ENCODE assay signal across 1 cellular context in the genomic region with DNA sequence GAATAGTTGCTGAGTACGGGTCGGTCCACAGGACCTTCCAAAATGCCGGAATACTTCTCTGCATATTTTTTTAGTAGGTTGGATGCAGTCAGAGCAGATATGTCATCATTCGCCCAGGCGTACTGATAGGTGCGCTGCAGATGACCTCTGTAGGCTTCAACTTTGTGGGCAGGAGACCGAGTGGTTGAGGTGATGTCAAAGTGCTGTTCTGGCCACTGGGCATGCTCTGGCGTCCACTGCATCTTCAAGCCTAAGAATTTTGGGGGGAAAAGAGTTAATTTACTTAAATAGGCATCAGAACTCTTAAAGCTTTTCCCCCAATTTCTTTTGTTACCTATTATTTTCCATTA.
TF ChIP-seq lines count a peak whose summit lies in the region.

No MANE protein-coding gene starts in this region.

TF ChIP-seq in WTC11, 78 proteins besides CTCF, POLR2A, EP300 and RAD21 (continued from another document):
- TF ChIP-seq JAZF1 (CRISPR knock-in tag; IDR thresholded peaks at IDR 0.05) (no peak), ATF1 (CRISPR knock-in tag; IDR thresholded peaks at IDR 0.05) (no peak), ETV6 (CRISPR knock-in tag; IDR thresholded peaks at IDR 0.05) (no peak), HMGA2 (CRISPR knock-in tag; IDR thresholded peaks at IDR 0.05) (no peak), GTF2I (CRISPR knock-in tag; conservative IDR thresholded peaks at IDR 0.05) (no peak), GRHL2 (CRISPR knock-in tag; IDR thresholded peaks at IDR 0.05; ENCODE audit: insufficient replicate concordance, severe bottlenecking) (no peak), ZNF263 (CRISPR knock-in tag; IDR thresholded peaks at IDR 0.05; ENCODE audit: low read depth) (no peak)
- TF ChIP-seq, protein P1, sequence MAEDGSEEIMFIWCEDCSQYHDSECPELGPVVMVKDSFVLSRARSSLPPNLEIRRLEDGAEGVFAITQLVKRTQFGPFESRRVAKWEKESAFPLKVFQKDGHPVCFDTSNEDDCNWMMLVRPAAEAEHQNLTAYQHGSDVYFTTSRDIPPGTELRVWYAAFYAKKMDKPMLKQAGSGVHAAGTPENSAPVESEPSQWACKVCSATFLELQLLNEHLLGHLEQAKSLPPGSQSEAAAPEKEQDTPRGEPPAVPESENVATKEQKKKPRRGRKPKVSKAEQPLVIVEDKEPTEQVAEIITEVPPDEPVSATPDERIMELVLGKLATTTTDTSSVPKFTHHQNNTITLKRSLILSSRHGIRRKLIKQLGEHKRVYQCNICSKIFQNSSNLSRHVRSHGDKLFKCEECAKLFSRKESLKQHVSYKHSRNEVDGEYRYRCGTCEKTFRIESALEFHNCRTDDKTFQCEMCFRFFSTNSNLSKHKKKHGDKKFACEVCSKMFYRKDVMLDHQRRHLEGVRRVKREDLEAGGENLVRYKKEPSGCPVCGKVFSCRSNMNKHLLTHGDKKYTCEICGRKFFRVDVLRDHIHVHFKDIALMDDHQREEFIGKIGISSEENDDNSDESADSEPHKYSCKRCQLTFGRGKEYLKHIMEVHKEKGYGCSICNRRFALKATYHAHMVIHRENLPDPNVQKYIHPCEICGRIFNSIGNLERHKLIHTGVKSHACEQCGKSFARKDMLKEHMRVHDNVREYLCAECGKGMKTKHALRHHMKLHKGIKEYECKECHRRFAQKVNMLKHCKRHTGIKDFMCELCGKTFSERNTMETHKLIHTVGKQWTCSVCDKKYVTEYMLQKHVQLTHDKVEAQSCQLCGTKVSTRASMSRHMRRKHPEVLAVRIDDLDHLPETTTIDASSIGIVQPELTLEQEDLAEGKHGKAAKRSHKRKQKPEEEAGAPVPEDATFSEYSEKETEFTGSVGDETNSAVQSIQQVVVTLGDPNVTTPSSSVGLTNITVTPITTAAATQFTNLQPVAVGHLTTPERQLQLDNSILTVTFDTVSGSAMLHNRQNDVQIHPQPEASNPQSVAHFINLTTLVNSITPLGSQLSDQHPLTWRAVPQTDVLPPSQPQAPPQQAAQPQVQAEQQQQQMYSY (CRISPR knock-in tag; IDR thresholded peaks at IDR 0.05) = no peak
- TF ChIP-seq, protein P2, sequence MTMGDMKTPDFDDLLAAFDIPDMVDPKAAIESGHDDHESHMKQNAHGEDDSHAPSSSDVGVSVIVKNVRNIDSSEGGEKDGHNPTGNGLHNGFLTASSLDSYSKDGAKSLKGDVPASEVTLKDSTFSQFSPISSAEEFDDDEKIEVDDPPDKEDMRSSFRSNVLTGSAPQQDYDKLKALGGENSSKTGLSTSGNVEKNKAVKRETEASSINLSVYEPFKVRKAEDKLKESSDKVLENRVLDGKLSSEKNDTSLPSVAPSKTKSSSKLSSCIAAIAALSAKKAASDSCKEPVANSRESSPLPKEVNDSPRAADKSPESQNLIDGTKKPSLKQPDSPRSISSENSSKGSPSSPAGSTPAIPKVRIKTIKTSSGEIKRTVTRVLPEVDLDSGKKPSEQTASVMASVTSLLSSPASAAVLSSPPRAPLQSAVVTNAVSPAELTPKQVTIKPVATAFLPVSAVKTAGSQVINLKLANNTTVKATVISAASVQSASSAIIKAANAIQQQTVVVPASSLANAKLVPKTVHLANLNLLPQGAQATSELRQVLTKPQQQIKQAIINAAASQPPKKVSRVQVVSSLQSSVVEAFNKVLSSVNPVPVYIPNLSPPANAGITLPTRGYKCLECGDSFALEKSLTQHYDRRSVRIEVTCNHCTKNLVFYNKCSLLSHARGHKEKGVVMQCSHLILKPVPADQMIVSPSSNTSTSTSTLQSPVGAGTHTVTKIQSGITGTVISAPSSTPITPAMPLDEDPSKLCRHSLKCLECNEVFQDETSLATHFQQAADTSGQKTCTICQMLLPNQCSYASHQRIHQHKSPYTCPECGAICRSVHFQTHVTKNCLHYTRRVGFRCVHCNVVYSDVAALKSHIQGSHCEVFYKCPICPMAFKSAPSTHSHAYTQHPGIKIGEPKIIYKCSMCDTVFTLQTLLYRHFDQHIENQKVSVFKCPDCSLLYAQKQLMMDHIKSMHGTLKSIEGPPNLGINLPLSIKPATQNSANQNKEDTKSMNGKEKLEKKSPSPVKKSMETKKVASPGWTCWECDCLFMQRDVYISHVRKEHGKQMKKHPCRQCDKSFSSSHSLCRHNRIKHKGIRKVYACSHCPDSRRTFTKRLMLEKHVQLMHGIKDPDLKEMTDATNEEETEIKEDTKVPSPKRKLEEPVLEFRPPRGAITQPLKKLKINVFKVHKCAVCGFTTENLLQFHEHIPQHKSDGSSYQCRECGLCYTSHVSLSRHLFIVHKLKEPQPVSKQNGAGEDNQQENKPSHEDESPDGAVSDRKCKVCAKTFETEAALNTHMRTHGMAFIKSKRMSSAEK (CRISPR knock-in tag; IDR thresholded peaks at IDR 0.05; ENCODE audit: borderline replicate concordance) = no peak
TF ChIP-seq in WTC11: peak in this region for 0.
